1 cellular context compared by ENCODE assay signal in the genomic region with DNA sequence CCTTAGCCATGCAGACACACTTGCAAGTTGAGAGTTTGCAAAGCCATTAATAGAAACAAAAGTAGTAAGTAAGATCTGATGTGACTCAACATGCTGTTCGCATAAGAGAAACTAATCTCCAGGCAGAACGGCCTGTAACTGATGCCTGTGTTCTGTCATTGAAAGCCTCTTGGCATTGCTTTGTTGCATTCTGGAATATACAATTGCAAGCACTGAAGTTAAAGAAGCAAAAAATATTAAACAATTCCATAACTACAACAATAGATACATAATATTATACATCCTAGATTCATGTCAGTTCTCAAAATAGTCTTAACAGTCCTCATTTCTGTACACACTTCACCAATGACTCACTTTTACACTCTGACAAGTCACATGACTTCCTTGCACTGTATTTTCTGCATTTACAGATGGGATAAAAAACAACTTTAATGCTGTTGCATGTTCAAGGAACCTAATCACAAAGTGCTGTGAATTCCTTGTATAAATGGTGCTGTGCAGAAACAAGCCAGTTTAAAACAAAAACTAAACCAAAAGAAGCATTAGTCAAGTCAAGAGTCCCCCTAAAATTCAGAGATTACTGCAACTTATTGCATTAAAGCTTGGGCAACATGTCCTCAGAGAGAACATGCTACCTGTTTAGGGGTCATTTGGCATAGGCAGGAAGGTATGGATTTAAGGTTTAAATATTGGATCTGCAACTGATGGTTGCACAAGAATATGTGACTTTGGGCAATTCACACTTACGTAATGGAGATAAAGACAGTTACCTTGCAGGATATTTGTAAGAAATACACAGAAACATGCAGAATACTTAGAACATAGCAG.
TF ChIP-seq lines count a peak whose summit lies in the region.

No MANE protein-coding gene starts in this region.

TF ChIP-seq in K562, 482 proteins besides CTCF, POLR2A, EP300 and RAD21 (continued from another document):
- TF ChIP-seq, protein P1, sequence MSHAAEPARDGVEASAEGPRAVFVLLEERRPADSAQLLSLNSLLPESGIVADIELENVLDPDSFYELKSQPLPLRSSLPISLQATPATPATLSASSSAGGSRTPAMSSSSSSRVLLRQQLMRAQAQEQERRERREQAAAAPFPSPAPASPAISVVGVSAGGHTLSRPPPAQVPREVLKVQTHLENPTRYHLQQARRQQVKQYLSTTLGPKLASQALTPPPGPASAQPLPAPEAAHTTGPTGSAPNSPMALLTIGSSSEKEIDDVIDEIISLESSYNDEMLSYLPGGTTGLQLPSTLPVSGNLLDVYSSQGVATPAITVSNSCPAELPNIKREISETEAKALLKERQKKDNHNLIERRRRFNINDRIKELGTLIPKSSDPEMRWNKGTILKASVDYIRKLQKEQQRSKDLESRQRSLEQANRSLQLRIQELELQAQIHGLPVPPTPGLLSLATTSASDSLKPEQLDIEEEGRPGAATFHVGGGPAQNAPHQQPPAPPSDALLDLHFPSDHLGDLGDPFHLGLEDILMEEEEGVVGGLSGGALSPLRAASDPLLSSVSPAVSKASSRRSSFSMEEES (CRISPR knock-in tag; IDR thresholded peaks at IDR 0.05): peak; percentile 91
- TF ChIP-seq MBD2 (IDR thresholded peaks at IDR 0.05; ENCODE audit: borderline replicate concordance, low read depth): no peak
TF ChIP-seq in K562: peak in this region for 4.
